Comparison of ENCODE assay signal across 14 cellular contexts in the genomic region with DNA sequence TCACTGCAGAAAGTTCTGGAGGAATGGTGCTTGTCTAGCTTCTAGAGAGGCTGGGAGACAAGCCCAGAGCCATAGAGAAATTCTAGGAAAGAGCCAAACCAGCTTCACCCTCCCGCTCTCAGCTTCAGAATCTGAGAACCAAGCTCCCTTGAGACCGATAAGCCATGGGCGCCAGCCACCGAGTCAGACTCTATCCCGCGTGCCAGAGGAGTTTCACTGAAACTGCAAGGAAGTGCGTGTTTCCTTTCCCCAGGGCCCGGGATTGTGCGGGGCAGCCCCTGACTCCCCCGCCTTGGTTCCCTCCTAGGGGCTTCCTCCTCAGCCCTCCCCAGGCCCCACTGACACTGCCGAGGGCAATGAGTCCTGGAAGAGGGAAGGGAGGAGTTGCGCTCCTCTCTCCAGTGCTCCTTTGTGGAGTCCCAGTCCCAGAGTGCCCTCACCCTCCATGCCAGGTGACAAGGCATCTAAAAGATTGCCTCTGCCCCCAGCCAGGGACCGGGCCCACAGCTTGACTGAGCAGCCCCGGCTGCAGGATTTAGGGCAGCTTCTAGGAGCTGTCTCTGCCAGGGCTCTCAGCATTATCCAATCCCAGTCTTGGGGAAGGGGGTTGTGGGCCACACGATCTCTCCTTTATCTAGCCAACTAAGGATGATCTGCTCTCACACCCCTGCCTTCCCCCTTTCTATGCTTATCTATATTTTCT.
"Had no signal": no experiment of that assay in that cellular context is flagged by ENCODE, and none has a peak within 500 bp of the region (broad histone marks: within the 10 kb centered on the region; RNA-seq: fewer than 3 reads in every experiment).

No MANE protein-coding gene starts in this region.

- H3K9me3 ChIP-seq: body of pancreas, right lobe of liver had no signal

- H3K27me3 Mint-ChIP-seq: central memory CD8-positive, alpha-beta T cell had no signal

- H3K27ac Mint-ChIP-seq: progenitor cell of endocrine pancreas; stimulated activated effector memory CD8-positive, alpha-beta T cell treated with anti-CD3 and anti-CD28 coated beads, Interleukin-12 subunit alpha, Interleukin-12 subunit beta, amount 100 ng/mL, for 72 hours had no signal

- H3K36me3 Mint-ChIP-seq: stimulated activated effector memory CD8-positive, alpha-beta T cell treated with anti-CD3 and anti-CD28 coated beads, Interleukin-12 subunit alpha, Interleukin-12 subunit beta, amount 100 ng/mL, for 72 hours had no signal

- H3K27me3 ChIP-seq: body of pancreas, right lobe of liver had no signal

- ATAC-seq: body of pancreas; right lobe of liver; stimulated activated effector memory CD8-positive, alpha-beta T cell treated with anti-CD3 and anti-CD28 coated beads, Interleukin-12 subunit alpha, Interleukin-12 subunit beta, amount 100 ng/mL, for 72 hours had no signal

- H3K4me3 ChIP-seq: body of pancreas, lung, right lobe of liver had no signal

- H3K9me3 Mint-ChIP-seq: central memory CD8-positive, alpha-beta T cell; stimulated activated effector memory CD8-positive, alpha-beta T cell treated with anti-CD3 and anti-CD28 coated beads, Interleukin-12 subunit alpha, Interleukin-12 subunit beta, amount 100 ng/mL, for 72 hours had no signal

- H3K4me3 Mint-ChIP-seq: central memory CD8-positive, alpha-beta T cell; stimulated activated effector memory CD8-positive, alpha-beta T cell treated with anti-CD3 and anti-CD28 coated beads, Interleukin-12 subunit alpha, Interleukin-12 subunit beta, amount 100 ng/mL, for 72 hours had no signal

- H3K27ac ChIP-seq: body of pancreas had no signal

- DNase-seq: activated CD4-positive, alpha-beta T cell treated with anti-CD3 and anti-CD28 coated beads, Interleukin-2, amount 50 U/mL, for 1 hour; activated gamma-delta T cell treated with Interleukin-2 at 50 U/mL for 16 hours; activated T-cell treated with anti-CD3 and anti-CD28 coated beads, Interleukin-2, amount 50 U/mL, for 48 hours; body of pancreas; effector memory CD4-positive, alpha-beta T cell; hippocampal formation; midbrain; nucleus accumbens; trophoblast cell had no signal

- H3K36me3 ChIP-seq: right lobe of liver had no signal
